Comparison of ENCODE assay signal across 17 cellular contexts in genomic region chr9:98784855-98785254, GRCh38. TPM values are rescaled to one million over a fixed set of nuclear protein-coding genes. Genes with fewer than 3 reads are reported as not detected.
DNase-seq lines count a peak whose midpoint lies in the region; TF ChIP-seq lines count a peak whose summit lies in the region.
"Had no signal": no experiment of that assay in that cellular context is flagged by ENCODE, and none has a peak within 500 bp of the region (broad histone marks: within the 10 kb centered on the region; RNA-seq: fewer than 3 reads in every experiment).

No MANE protein-coding gene starts in this region.

- H3K4me1 ChIP-seq in Caco-2 (peaks cover 43% of the 10 kb centered on the region), SJCRH30 (peaks cover 33% of the 10 kb centered on the region), sigmoid colon (no peaks in the 10 kb centered on the region)
- H3K4me1 ChIP-seq: BLaER1 had no signal

- POLR2A ChIA-PET in Caco-2 (lab: Charles Lee) = no interaction called here

- H3K27me3 Mint-ChIP-seq in Caco-2 (ENCODE audit: insufficient read depth, unreplicated experiment) = no peaks in the 10 kb centered on the region
- H3K27me3 Mint-ChIP-seq: CD4-positive, alpha-beta memory T cell; IgD-negative memory B cell had no signal

- H3K9me3 ChIP-seq in Caco-2 = no peaks in the 10 kb centered on the region
- H3K9me3 ChIP-seq in SJCRH30 (replicated peaks) = no peaks in the 10 kb centered on the region
- H3K9me3 ChIP-seq in sigmoid colon = no peaks in the 10 kb centered on the region
- H3K9me3 ChIP-seq: BLaER1 had no signal

- BruUV-seq in Caco-2 (replicated peaks; lab: Mats Ljungman, UMichigan) = no TSS peak

- H3K27me3 ChIP-seq in Caco-2 (replicated peaks; ENCODE audit: control insufficient read depth, insufficient read depth, low read length) = no peaks in the 10 kb centered on the region
- H3K27me3 ChIP-seq in SJCRH30 = no peaks in the 10 kb centered on the region
- no peaks in the 10 kb centered on the region for H3K27me3 ChIP-seq in sigmoid colon
- H3K27me3 ChIP-seq: BLaER1 had no signal

- H3K4me3 Mint-ChIP-seq in Caco-2 (ENCODE audit: unreplicated experiment) = no peak overlapping the region
- H3K4me3 Mint-ChIP-seq: CD14-positive monocyte; CD4-positive, alpha-beta memory T cell; IgD-negative memory B cell had no signal

- no peaks in the 10 kb centered on the region for H3K9me3 Mint-ChIP-seq in Caco-2 (ENCODE audit: unreplicated experiment)
- H3K9me3 Mint-ChIP-seq: CD14-positive monocyte; CD4-positive, alpha-beta memory T cell; IgD-negative memory B cell had no signal

- WGBS in sigmoid colon, 2 donors = 74 to 75% methylated on average over 6 of the region's 6 CpGs

- peaks cover 42% of the 10 kb centered on the region for H3K36me3 Mint-ChIP-seq in Caco-2 (ENCODE audit: insufficient read depth, unreplicated experiment)

- H3K27ac ChIP-seq in SJCRH30 (peak overlapping the region; percentile 84), sigmoid colon (no peak overlapping the region)
- H3K27ac ChIP-seq: BLaER1, GM23248 had no signal

- H3K36me3 ChIP-seq in Caco-2 (ENCODE audit: control insufficient read depth, insufficient read depth, low read length) (no peaks in the 10 kb centered on the region; the same call in 1 of the 2 replicates), SJCRH30 (peaks cover 52% of the 10 kb centered on the region), sigmoid colon (peaks cover 0 to 60% (median 18%) of the 10 kb centered on the region in 4 donors)

- H3K4me3 ChIP-seq in Caco-2 (ENCODE audit: low read depth, low read length) (no peak overlapping the region), SJCRH30 (no peak overlapping the region), sigmoid colon (no peak overlapping the region)
- H3K4me3 ChIP-seq: BLaER1, GM23248 had no signal

- H3K4me1 Mint-ChIP-seq in Caco-2 (ENCODE audit: low read depth, unreplicated experiment) = peaks cover 38% of the 10 kb centered on the region
- H3K4me1 Mint-ChIP-seq: CD4-positive, alpha-beta memory T cell; IgD-negative memory B cell had no signal

- no peak for TF ChIP-seq CTCF in Caco-2 (IDR thresholded peaks at IDR 0.05; ENCODE audit: insufficient read depth in 1 of 2, low read depth in 1 of 2, low read length in 1 of 2, severe bottlenecking in 1 of 2, unreplicated experiment in 1 of 2)
- no peak for TF ChIP-seq CTCF in sigmoid colon (IDR thresholded peaks at IDR 0.05)

- intact Hi-C loops in Caco-2 (cut with micrococcal nuclease; ENCODE audit: unreplicated experiment) (no loop called here), sigmoid colon (cut with DNase I) (no loop called here)

- CTCF ChIA-PET in Caco-2 (lab: Charles Lee) = no interaction called here

- TF ChIP-seq POLR2A in sigmoid colon (IDR thresholded peaks at IDR 0.05) = no peak

- DNase-seq in Caco-2 (no peak), SJCRH30 (no peak), mucosa of gallbladder (ENCODE audit: low spot score) (peak; percentile 2), sigmoid colon (no peak), NCI-H1694 treated with DMSO at 0.1 percent for 48 hours (lab: John Stamatoyannopoulos, UW) (no peak), iPS-NIHi11 (ENCODE audit: low spot score) (no peak)
- DNase-seq: ACHN; AML-193; Calu3; CD4-positive, alpha-beta memory T cell; GM23248; HCEC 1CT; KBM-7 had no signal

- H3K27ac Mint-ChIP-seq in Caco-2 (ENCODE audit: unreplicated experiment) = peak overlapping the region; percentile 6
- H3K27ac Mint-ChIP-seq: CD14-positive monocyte had no signal

- no peak for TF ChIP-seq EP300 in sigmoid colon (IDR thresholded peaks at IDR 0.05)

RNA-seq across cellular contexts. Expression of gene ANKS6, which starts 11.5 kb away (rescaled TPM):
- total RNA-seq in Caco-2 (2022) (21.1 and 27.8 TPM in 2 replicates), mucosa of gallbladder (22.6 TPM), sigmoid colon (10 to 100 TPM; 10.2 to 22.8 (median 16.4) TPM)
- total RNA-seq in SJCRH30 (2014; rRNA removed; shearing (Covaris generic)) = 29.2 and 32.0 TPM in 2 replicates
- polyA plus RNA-seq in sigmoid colon = 10 to 100 TPM in 1 of 3 donors, 1 to 10 TPM in 2; 5.4 to 14.4 (median 6.0) TPM

RNA-seq across cellular contexts. Expression of gene GALNT12, which starts 22.6 kb away (rescaled TPM):
- total RNA-seq in Caco-2 (2022) = 3.6 and 3.9 TPM in 2 replicates
- total RNA-seq in SJCRH30 (2014; rRNA removed; shearing (Covaris generic)) = 2.2 and 2.7 TPM in 2 replicates
- 28.6 TPM for total RNA-seq in mucosa of gallbladder
- total RNA-seq in sigmoid colon = 10 to 100 TPM; 11.5 to 18.9 (median 15.7) TPM
- 10 to 100 TPM; 23.6 to 34.2 (median 30.5) TPM for polyA plus RNA-seq in sigmoid colon
- polyA plus RNA-seq: CD14-positive monocyte, HepG2 had no signal
